8 cellular contexts compared by ENCODE assay signal in the genomic region with DNA sequence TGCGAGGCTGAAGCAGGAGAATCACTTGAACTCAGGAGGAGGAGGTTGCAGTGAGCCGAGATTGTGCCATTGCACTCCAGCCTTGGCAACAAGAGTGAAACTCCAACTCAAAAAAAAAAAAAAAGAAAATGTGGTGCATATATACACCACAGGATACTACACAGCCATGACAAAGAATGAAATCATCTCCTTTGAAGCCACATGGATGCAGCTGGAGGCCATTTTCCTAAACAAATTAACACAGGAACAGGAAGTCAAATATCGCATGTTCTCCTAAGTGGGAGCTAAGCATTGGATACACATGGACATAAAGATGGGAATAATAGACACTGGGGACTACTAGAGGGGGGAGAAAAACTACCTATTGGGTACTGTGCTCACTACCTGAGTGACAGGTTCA.
A peak's percentile ranks its signal among the peaks of the same experiment; 100 is the strongest.
DNase-seq lines count a peak whose midpoint lies in the region; ATAC-seq, FAIRE-seq and TF ChIP-seq lines count a peak whose summit lies in the region.
"Not testable (repeated sequence)": the region's sequence is repeated elsewhere in the genome, so short reads cannot be mapped to it uniquely, and the experiment has no call there.

No MANE protein-coding gene starts in this region.

- not testable (repeated sequence) for H3K56ac ChIP-seq in H1 (replicated peaks; ENCODE audit: insufficient read length, low read depth, low read length)

- H2AK5ac ChIP-seq in H1 (ENCODE audit: low read depth, low read length): not testable (repeated sequence)

- H2BK120ac ChIP-seq in H1 (replicated peaks; ENCODE audit: low read depth, low read length): not testable (repeated sequence)

- H3K79me1 ChIP-seq in H1 (ENCODE audit: low read depth, low read length): not testable (repeated sequence)

- not testable (repeated sequence) for H4K5ac ChIP-seq in H1 (ENCODE audit: insufficient read length, low read depth, low read length)

- not testable (repeated sequence) for TF ChIP-seq CTCF in HEK293 (tag by site-specific recombination; IDR thresholded peaks at IDR 0.05); RWPE2 (IDR thresholded peaks at IDR 0.05; ENCODE audit: poor library complexity, severe bottlenecking); H1 (IDR thresholded peaks at IDR 0.05; ENCODE audit: control extremely low read depth in 1 of 3, insufficient read depth in 1 of 3, low read depth in 1 of 3, low read length in 3 of 3); fibroblast of mammary gland (conservative IDR thresholded peaks at IDR 0.05; ENCODE audit: control insufficient read depth, insufficient read depth, low read depth, low read length)

- H2BK5ac ChIP-seq in H1 (ENCODE audit: low read depth, low read length): not testable (repeated sequence)

- H4K20me1 ChIP-seq in H1 (replicated peaks in 1 of 2; ENCODE audit: control insufficient read depth in 1 of 2, insufficient read depth in 2 of 2, low read length in 2 of 2): not testable (repeated sequence)

- H2BK20ac ChIP-seq in H1 (ENCODE audit: low read length): not testable (repeated sequence)

- H2BK12ac ChIP-seq in H1 (ENCODE audit: low read depth, low read length): not testable (repeated sequence)

- H3K27ac ChIP-seq in HEK293 (ENCODE audit: extremely low read depth, low read depth, low read length); RWPE2 (ENCODE audit: poor library complexity, severe bottlenecking); H1 (ENCODE audit: low read depth, low read length): not testable (repeated sequence)

- not testable (repeated sequence) for H3K23me2 ChIP-seq in H1 (ENCODE audit: low read depth, low read length)

- not testable (repeated sequence) for H3K18ac ChIP-seq in H1 (ENCODE audit: extremely low read depth, low read length)

- not testable (repeated sequence) for H3K9ac ChIP-seq in H1 (replicated peaks in 1 of 4; ENCODE audit: extremely low read depth in 1 of 4, low read depth in 3 of 4, low read length in 3 of 4)

- not testable (repeated sequence) for TF ChIP-seq POLR2A in H1 (IDR thresholded peaks at IDR 0.05; ENCODE audit: control extremely low read depth in 1 of 2, low read depth in 2 of 2, low read length in 2 of 2)

- CTCF ChIA-PET in HEK293 (lab: Yijun Ruan, JAX): not testable (repeated sequence)
- CTCF ChIA-PET in H1 (lab: Charles Lee; ENCODE audit: partially characterized antibody): interaction anchor here (0.6 kb wide), 2 partner anchors 12 to 18 kb away, joined by 3 to 4 read pairs; no protein-coding TSS in a partner anchor

- not testable (repeated sequence) for H3K27me3 ChIP-seq in RWPE2 (ENCODE audit: insufficient read depth, poor library complexity, severe bottlenecking); H1 (replicated peaks in 1 of 4; ENCODE audit: control insufficient read depth in 3 of 4, extremely low read depth in 1 of 4, insufficient read depth in 3 of 4, low read length in 3 of 4)

- WGBS in H1 (ENCODE audit: extremely low coverage in 1 of 2, insufficient coverage in 1 of 2, insufficient read length in 1 of 2, insufficient replicate concordance in 2 of 2, low coverage in 1 of 2, low lambda C conversion rate in 2 of 2, missing lambda C conversion rate in 1 of 2), 2 experiments: 100% methylated on average over 2 of the region's 3 CpGs; no CpG with 5 or more reads in 1 of the 2 experiments

- 0 out of 3 replicates have a peak, but pooled peaks have one; percentile 19 for ATAC-seq in RWPE2 (ENCODE audit: low read depth)

- not testable (repeated sequence) for H2AFZ ChIP-seq in H1 (ENCODE audit: low read length)

- TF ChIP-seq EP300 in H1 (IDR thresholded peaks at IDR 0.05; ENCODE audit: borderline replicate concordance in 1 of 2, low read depth in 2 of 2, low read length in 2 of 2): not testable (repeated sequence)

- not testable (repeated sequence) for H4K8ac ChIP-seq in H1 (ENCODE audit: extremely low read depth, insufficient read depth, low read length)

- peaks cover 15% of the 10 kb centered on the region for H3K4me1 ChIP-seq in HEK293 (ENCODE audit: control insufficient read depth, insufficient read depth, low read length)
- H3K4me1 ChIP-seq in RWPE2 (ENCODE audit: insufficient read depth, poor library complexity, severe bottlenecking): not testable (repeated sequence)
- H3K4me1 ChIP-seq in H1 (replicated peaks in 1 of 4; ENCODE audit: control insufficient read depth in 3 of 4, insufficient read depth in 4 of 4, low read length in 3 of 4): peaks cover 3 to 22% (median 11%) of the 10 kb centered on the region in 4 experiments; a peak in 5 of 7 replicates

- not testable (repeated sequence) for H3K14ac ChIP-seq in H1 (ENCODE audit: insufficient read length)

- H3K79me2 ChIP-seq in H1 (ENCODE audit: control insufficient read depth in 1 of 2, insufficient read depth in 2 of 2, low read length in 2 of 2): not testable (repeated sequence)

- DNase-seq in Daoy (ENCODE audit: low read depth): peak; percentile 55
- DNase-seq in NCI-H146 (lab: John Stamatoyannopoulos, UW): peak; percentile 55
- DNase-seq in NCI-H69 (lab: John Stamatoyannopoulos, UW): peak; percentile 48
- DNase-seq in RWPE2 (ENCODE audit: low spot score); H1 (ENCODE audit: low read depth in 1 of 2, low spot score in 2 of 2): not testable (repeated sequence)
- DNase-seq in fibroblast of mammary gland (ENCODE audit: low read depth): peak; percentile 40
- DNase-seq in kidney tubule cell (ENCODE audit: low spot score): peak; percentile 31

- H3K23ac ChIP-seq in H1 (ENCODE audit: insufficient read length): not testable (repeated sequence)

- peak overlapping the region; percentile 31; the same call in 1 of the 2 replicates for H2BK15ac ChIP-seq in H1 (ENCODE audit: low read length)

- H4K91ac ChIP-seq in H1 (replicated peaks; ENCODE audit: insufficient read length, low read length): not testable (repeated sequence)

- not testable (repeated sequence) for TF ChIP-seq RAD21 in H1 (IDR thresholded peaks at IDR 0.05 in 1 of 2, conservative IDR thresholded peaks at IDR 0.05 in 1 of 2; ENCODE audit: low read depth in 2 of 2, low read length in 2 of 2)

- not testable (repeated sequence) for H3K4ac ChIP-seq in H1 (replicated peaks; ENCODE audit: insufficient read length, low read depth, low read length)

- POLR2A ChIA-PET in HEK293 (lab: Yijun Ruan, JAX); H1 (lab: Charles Lee; ENCODE audit: partially characterized antibody): not testable (repeated sequence)

- H3K9me3 ChIP-seq in HEK293 (ENCODE audit: control insufficient read depth, insufficient read depth, low read depth, low read length); RWPE2 (ENCODE audit: severe bottlenecking); H1 (ENCODE audit: insufficient read depth in 2 of 2, low read depth in 1 of 2, low read length in 1 of 2): not testable (repeated sequence)

- FAIRE-seq in H1 (lab: Jason Lieb, UNC): not testable (repeated sequence)

- not testable (repeated sequence) for H3K4me3 ChIP-seq in HEK293 (ENCODE audit: low read depth, low read length); RWPE2 (ENCODE audit: severe bottlenecking); H1 (ENCODE audit: extremely low read depth in 1 of 4, insufficient read depth in 2 of 4, low read depth in 3 of 4, low read length in 4 of 4); fibroblast of mammary gland (ENCODE audit: control insufficient read depth, low read depth, low read length)

- not testable (repeated sequence) for H3K4me2 ChIP-seq in H1 (ENCODE audit: insufficient read depth in 1 of 2, low read depth in 2 of 2, low read length in 2 of 2)

- H3K36me3 ChIP-seq in HEK293 (ENCODE audit: control insufficient read depth in 2 of 2, insufficient read depth in 1 of 2, low read length in 2 of 2); RWPE2 (ENCODE audit: low read depth); H1 (ENCODE audit: control insufficient read depth in 2 of 4, insufficient read depth in 4 of 4, low read length in 3 of 4): not testable (repeated sequence)

TF ChIP-seq in HEK293, 187 proteins besides CTCF, POLR2A, EP300 and RAD21:
- TF ChIP-seq ZNF146 (tag by site-specific recombination; IDR thresholded peaks at IDR 0.05): 0 out of 2 replicates have a peak, but pooled peaks have one; percentile 6
